Comparison of ENCODE assay signal across 9 cellular contexts in genomic region chr2:119389615-119390306, GRCh38. TPM values are rescaled to one million over a fixed set of nuclear protein-coding genes. Genes with fewer than 3 reads are reported as not detected.
A peak's percentile ranks its signal among the peaks of the same experiment; 100 is the strongest.
DNase-seq lines count a peak whose midpoint lies in the region; FAIRE-seq and TF ChIP-seq lines count a peak whose summit lies in the region.
"Had no signal": no experiment of that assay in that cellular context is flagged by ENCODE, and none has a peak within 500 bp of the region (broad histone marks: within the 10 kb centered on the region; RNA-seq: fewer than 3 reads in every experiment).

No MANE protein-coding gene starts in this region.

- H3K4me3 ChIP-seq in fibroblast of mammary gland (ENCODE audit: control insufficient read depth, low read depth, low read length) = no peak overlapping the region
- no peak overlapping the region for H3K4me3 ChIP-seq in prostate gland

- TF ChIP-seq POLR2A in prostate gland (IDR thresholded peaks at IDR 0.05) = no peak

- no peaks in the 10 kb centered on the region for H3K9me3 ChIP-seq in prostate gland

- peak; percentile 69 for FAIRE-seq in RCC 7860 (lab: Jason Lieb, UNC)

- intact Hi-C loops in prostate gland (cut with DNase I) = no loop called here

- DNase-seq in GM04504 (ENCODE audit: low read depth) (peak; percentile 38), RCC 7860 (ENCODE audit: low spot score) (peak; percentile 23), fibroblast of mammary gland (ENCODE audit: low read depth) (peak; percentile 84), prostate gland (ENCODE audit: low spot score) (peak; percentile 68), SHP77 treated with DMSO at 0.1 percent for 48 hours (lab: John Stamatoyannopoulos, UW) (no peak), SW 1271 (lab: John Stamatoyannopoulos, UW) (no peak), superior temporal gyrus (ENCODE audit: extremely low spot score) (no peak)
- no peak for DNase-seq in stimulated activated CD4-positive, alpha-beta T cell treated with anti-CD3 and anti-CD28 coated beads, Interleukin-15, amount 100 ng/mL, for 24 hours
- DNase-seq: NCI-H146 had no signal

- H3K27ac ChIP-seq in prostate gland = no peak overlapping the region

- H3K36me3 ChIP-seq in prostate gland = no peaks in the 10 kb centered on the region

- TF ChIP-seq CTCF in fibroblast of mammary gland (conservative IDR thresholded peaks at IDR 0.05; ENCODE audit: control insufficient read depth, insufficient read depth, low read depth, low read length) = no peak
- TF ChIP-seq CTCF in prostate gland (IDR thresholded peaks at IDR 0.05) = no peak

- WGBS in prostate gland = 17% methylated on average over 5 of the region's 5 CpGs

- H3K4me1 ChIP-seq in prostate gland (replicated peaks) = peaks cover 4% of the 10 kb centered on the region

- H3K27me3 ChIP-seq in prostate gland (replicated peaks; ENCODE audit: insufficient read depth) = no peaks in the 10 kb centered on the region

RNA-seq across cellular contexts. Expression of gene DBI, which starts 23.0 kb away (rescaled TPM):
- total RNA-seq in prostate gland = 100 to 1,000 TPM; 145 to 324 TPM

RNA-seq across cellular contexts. Expression of gene C2orf76, which starts 23.1 kb away (rescaled TPM):
- total RNA-seq in prostate gland = 10 to 100 TPM; 15.8 to 16.2 TPM

RNA-seq across cellular contexts. Expression of gene TMEM37, which starts 41.9 kb away (rescaled TPM):
- total RNA-seq in prostate gland = 1 to 10 TPM; 1.7 to 6.8 TPM

Comparison
In these comparisons a context has a peak if more than half of its experiments do, and no peak if none do; other contexts are left out.
1. DNase-seq: peak in GM04504 (single experiment), RCC 7860 (single experiment), fibroblast of mammary gland (single experiment) and prostate gland (single experiment); none in stimulated activated CD4-positive, alpha-beta T cell treated with anti-CD3 and anti-CD28 coated beads, Interleukin-15, amount 100 ng/mL, for 24 hours (single experiment), SHP77 treated with DMSO at 0.1 percent for 48 hours (single experiment), SW 1271 (0 of 2) and superior temporal gyrus (single experiment).